ENCODE assay signal across 22 cellular contexts in the genomic region with DNA sequence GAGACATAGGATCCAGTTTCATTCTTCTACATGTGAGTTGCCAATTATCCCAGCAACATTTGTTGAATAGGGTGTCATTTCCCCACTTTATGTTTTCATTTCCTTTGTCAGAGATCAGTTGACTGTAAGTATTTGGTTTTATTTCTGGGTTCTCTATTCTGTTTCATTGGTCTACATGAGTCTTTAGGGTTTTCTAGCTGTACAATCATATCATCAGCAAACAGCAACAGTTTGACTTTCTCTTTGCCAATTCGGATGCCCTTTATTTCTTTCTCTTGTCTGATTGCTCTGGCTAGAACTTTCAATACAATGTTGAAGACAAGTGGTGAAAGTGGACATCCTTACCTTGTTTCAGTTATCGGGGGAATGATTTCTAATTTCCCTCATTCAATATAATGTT. TPM values are rescaled to one million over a fixed set of nuclear protein-coding genes. Genes with fewer than 3 reads are reported as not detected.
A peak's percentile ranks its signal among the peaks of the same experiment; 100 is the strongest.
DNase-seq lines count a peak whose midpoint lies in the region; ATAC-seq and TF ChIP-seq lines count a peak whose summit lies in the region.
"Had no signal": no experiment of that assay in that cellular context is flagged by ENCODE, and none has a peak within 500 bp of the region (broad histone marks: within the 10 kb centered on the region; RNA-seq: fewer than 3 reads in every experiment).

No MANE protein-coding gene starts in this region.

- POLR2A ChIA-PET in activated CD4-positive, alpha-beta T cell treated with anti-CD3 and anti-CD28 coated beads for 36 hours (lab: Charles Lee), result no interaction called here
- POLR2A ChIA-PET in CD8-positive, alpha-beta T cell (lab: Charles Lee), result no interaction called here

- no peaks in the 10 kb centered on the region for H3K4me1 ChIP-seq in CD8-positive, alpha-beta T cell (ENCODE audit: insufficient read depth, low read length)
- H3K4me1 ChIP-seq: A549, BLaER1, HAP-1 had no signal

- intact Hi-C loops in activated CD4-positive, alpha-beta T cell treated with anti-CD3 and anti-CD28 coated beads, Interleukin-2, amount 10 ng/mL, durations not matched to agents 24 days and 14 days (cut with micrococcal nuclease), result no loop called here
- intact Hi-C loops in activated CD4-positive, alpha-beta T cell treated with anti-CD3 and anti-CD28 coated beads for 36 hours (cut with DNase I, micrococcal nuclease), result no loop called here
- intact Hi-C loops in CD8-positive, alpha-beta T cell (cut with DNase I, micrococcal nuclease), result no loop called here

- CTCF ChIA-PET in activated CD4-positive, alpha-beta T cell treated with anti-CD3 and anti-CD28 coated beads for 36 hours (lab: Charles Lee), result no interaction called here
- CTCF ChIA-PET in CD8-positive, alpha-beta T cell (lab: Charles Lee), result interaction anchor here (1.0 kb wide), 1 partner anchor 26 kb away, joined by 3 read pairs; no protein-coding TSS in a partner anchor

- no peak for TF ChIP-seq CTCF in CD8-positive, alpha-beta T cell (IDR thresholded peaks at IDR 0.05)

- H3K4me3 Mint-ChIP-seq in activated CD4-positive, alpha-beta T cell treated with anti-CD3 and anti-CD28 coated beads, Interleukin-2, amount 10 ng/mL, durations not matched to agents 24 days and 14 days, result no peak overlapping the region
- no peak overlapping the region for H3K4me3 Mint-ChIP-seq in activated CD4-positive, alpha-beta T cell treated with anti-CD3 and anti-CD28 coated beads for 36 hours
- H3K4me3 Mint-ChIP-seq in CD8-positive, alpha-beta T cell, result no peak overlapping the region
- no peak overlapping the region for H3K4me3 Mint-ChIP-seq in naive B cell
- H3K4me3 Mint-ChIP-seq in immature natural killer cell, result no peak overlapping the region
- H3K4me3 Mint-ChIP-seq: CD8-positive, alpha-beta memory T cell had no signal

- H3K9me3 Mint-ChIP-seq in activated CD4-positive, alpha-beta T cell treated with anti-CD3 and anti-CD28 coated beads, Interleukin-2, amount 10 ng/mL, durations not matched to agents 24 days and 14 days, result no peaks in the 10 kb centered on the region
- H3K9me3 Mint-ChIP-seq in activated CD4-positive, alpha-beta T cell treated with anti-CD3 and anti-CD28 coated beads for 36 hours (ENCODE audit: low read depth), result peaks cover 9% of the 10 kb centered on the region
- peaks cover 8% of the 10 kb centered on the region for H3K9me3 Mint-ChIP-seq in CD8-positive, alpha-beta T cell
- H3K9me3 Mint-ChIP-seq in naive B cell (peaks cover 4 to 15% (median 10%) of the 10 kb centered on the region in 7 donors), immature natural killer cell (no peaks in the 10 kb centered on the region)
- H3K9me3 Mint-ChIP-seq: CD8-positive, alpha-beta memory T cell had no signal

- H3K4me3 ChIP-seq in CD8-positive, alpha-beta T cell (ENCODE audit: low read depth, low read length), result no peak overlapping the region
- H3K4me3 ChIP-seq: A549, BLaER1, GM12878, GM23248, HAP-1 had no signal

- DNase-seq in activated CD4-positive, alpha-beta T cell treated with anti-CD3 and anti-CD28 coated beads, Interleukin-2, amount 10 ng/mL, durations not matched to agents 24 days and 14 days, result peak; percentile 34
- no peak for DNase-seq in activated CD4-positive, alpha-beta T cell treated with anti-CD3 and anti-CD28 coated beads for 36 hours
- DNase-seq in CD8-positive, alpha-beta T cell, result no peak
- DNase-seq in central memory CD4-positive, alpha-beta T cell, result peak; percentile 9
- DNase-seq in naive B cell, result peak; percentile 24
- DNase-seq in SK-N-DZ (ENCODE audit: low spot score), result no peak
- DNase-seq in NCI-H446 treated with DMSO at 0.1 percent for 48 hours (lab: John Stamatoyannopoulos, UW), result no peak
- DNase-seq in immature natural killer cell, result no peak
- DNase-seq: AML-193, COR-L47, DMS 273 treated with DMSO at 0.1 percent for 48 hours, DMS53, DND-41, EL, GM23248 had no signal

- no peak for ATAC-seq in activated CD4-positive, alpha-beta T cell treated with anti-CD3 and anti-CD28 coated beads for 36 hours
- peak; percentile 23 for ATAC-seq in CD8-positive, alpha-beta T cell
- ATAC-seq in naive B cell (ENCODE audit: low read depth in 2 of 2), result peak; percentile 44 to 45
- ATAC-seq: A549, GM12878 had no signal

- H3K9me3 ChIP-seq in CD8-positive, alpha-beta T cell (ENCODE audit: low read length), result no peaks in the 10 kb centered on the region
- H3K9me3 ChIP-seq: HAP-1 had no signal

- H3K27ac Mint-ChIP-seq in activated CD4-positive, alpha-beta T cell treated with anti-CD3 and anti-CD28 coated beads, Interleukin-2, amount 10 ng/mL, durations not matched to agents 24 days and 14 days, result no peak overlapping the region
- no peak overlapping the region for H3K27ac Mint-ChIP-seq in activated CD4-positive, alpha-beta T cell treated with anti-CD3 and anti-CD28 coated beads for 36 hours
- H3K27ac Mint-ChIP-seq in CD8-positive, alpha-beta T cell, result no peak overlapping the region
- peak overlapping the region in 3 of 6 donors; percentile 7 to 65 (median 13) for H3K27ac Mint-ChIP-seq in naive B cell
- H3K27ac Mint-ChIP-seq in immature natural killer cell, result peak overlapping the region in 1 of 6 donors; percentile 40

- no peaks in the 10 kb centered on the region for H3K36me3 ChIP-seq in CD8-positive, alpha-beta T cell (ENCODE audit: insufficient read depth, low read length)
- H3K36me3 ChIP-seq: BLaER1, HAP-1 had no signal

- peaks cover 31% of the 10 kb centered on the region for H3K27me3 Mint-ChIP-seq in activated CD4-positive, alpha-beta T cell treated with anti-CD3 and anti-CD28 coated beads, Interleukin-2, amount 10 ng/mL, durations not matched to agents 24 days and 14 days
- H3K27me3 Mint-ChIP-seq in activated CD4-positive, alpha-beta T cell treated with anti-CD3 and anti-CD28 coated beads for 36 hours, result peaks cover 2% of the 10 kb centered on the region
- no peaks in the 10 kb centered on the region for H3K27me3 Mint-ChIP-seq in CD8-positive, alpha-beta T cell (ENCODE audit: low read depth)
- H3K27me3 Mint-ChIP-seq in naive B cell (no peaks in the 10 kb centered on the region), immature natural killer cell (ENCODE audit: low read depth in 3 of 3) (peaks cover 0 to 4% (median 0%) of the 10 kb centered on the region in 3 donors)
- H3K27me3 Mint-ChIP-seq: CD8-positive, alpha-beta memory T cell had no signal

- no peaks in the 10 kb centered on the region for H3K36me3 Mint-ChIP-seq in activated CD4-positive, alpha-beta T cell treated with anti-CD3 and anti-CD28 coated beads, Interleukin-2, amount 10 ng/mL, durations not matched to agents 24 days and 14 days (ENCODE audit: low read depth)
- H3K36me3 Mint-ChIP-seq in activated CD4-positive, alpha-beta T cell treated with anti-CD3 and anti-CD28 coated beads for 36 hours (ENCODE audit: low read depth), result no peaks in the 10 kb centered on the region
- no peaks in the 10 kb centered on the region for H3K36me3 Mint-ChIP-seq in CD8-positive, alpha-beta T cell
- H3K36me3 Mint-ChIP-seq in naive B cell, result peaks cover 4 to 10% of the 10 kb centered on the region in 2 donors
- H3K36me3 Mint-ChIP-seq in immature natural killer cell, result no peaks in the 10 kb centered on the region
- H3K36me3 Mint-ChIP-seq: CD14-positive monocyte; CD8-positive, alpha-beta memory T cell had no signal

- H3K27ac ChIP-seq in CD8-positive, alpha-beta T cell (ENCODE audit: low read depth, low read length), result no peak overlapping the region
- H3K27ac ChIP-seq: 22Rv1, A549, BLaER1, GM23248 had no signal

- H3K4me1 Mint-ChIP-seq in activated CD4-positive, alpha-beta T cell treated with anti-CD3 and anti-CD28 coated beads, Interleukin-2, amount 10 ng/mL, durations not matched to agents 24 days and 14 days, result no peaks in the 10 kb centered on the region
- no peaks in the 10 kb centered on the region for H3K4me1 Mint-ChIP-seq in activated CD4-positive, alpha-beta T cell treated with anti-CD3 and anti-CD28 coated beads for 36 hours
- H3K4me1 Mint-ChIP-seq in CD8-positive, alpha-beta T cell (ENCODE audit: low read depth), result peaks cover 3% of the 10 kb centered on the region
- H3K4me1 Mint-ChIP-seq in naive B cell, result peaks cover 27 to 37% (median 36%) of the 10 kb centered on the region in 3 donors
- no peaks in the 10 kb centered on the region for H3K4me1 Mint-ChIP-seq in immature natural killer cell
- H3K4me1 Mint-ChIP-seq: CD14-positive monocyte; CD8-positive, alpha-beta memory T cell had no signal

- no peaks in the 10 kb centered on the region for H3K27me3 ChIP-seq in CD8-positive, alpha-beta T cell (ENCODE audit: insufficient read depth, low read length)
- H3K27me3 ChIP-seq: BLaER1 had no signal

RNA-seq across cellular contexts. Expression of a gene that starts 23.0 kb away (rescaled TPM):
- 6.5 and 7.3 TPM in 2 replicates for total RNA-seq in activated CD4-positive, alpha-beta T cell treated with anti-CD3 and anti-CD28 coated beads, Interleukin-2, amount 10 ng/mL, durations not matched to agents 24 days and 14 days
- total RNA-seq in activated CD4-positive, alpha-beta T cell treated with anti-CD3 and anti-CD28 coated beads for 36 hours, result 1 to 10 TPM; 6.3 to 7.1 TPM
- 1 to 10 TPM; 5.8 to 6.2 TPM for total RNA-seq in CD8-positive, alpha-beta T cell
- polyA plus RNA-seq in naive B cell (ENCODE audit: low read depth in 6 of 6) (1 to 10 TPM; 3.6 to 6.3 (median 4.4) TPM), immature natural killer cell (1 to 10 TPM; 5.7 to 6.9 (median 6.4) TPM)
- not detected in 2 replicates for polyA plus RNA-seq in SK-N-DZ (2014; cell fraction: cytosol; rRNA removed)
- not detected in 2 replicates for polyA plus RNA-seq in SK-N-DZ (2014; cell fraction: nucleus; rRNA removed)

Comparison
In these comparisons a context has a peak if more than half of its experiments do, and no peak if none do; other contexts are left out.
1. DNase-seq: peak in activated CD4-positive, alpha-beta T cell treated with anti-CD3 and anti-CD28 coated beads, Interleukin-2, amount 10 ng/mL, durations not matched to agents 24 days and 14 days (single experiment), central memory CD4-positive, alpha-beta T cell (single experiment) and naive B cell (single experiment); none in activated CD4-positive, alpha-beta T cell treated with anti-CD3 and anti-CD28 coated beads for 36 hours (single experiment), CD8-positive, alpha-beta T cell (0 of 7), SK-N-DZ (single experiment), NCI-H446 treated with DMSO at 0.1 percent for 48 hours (single experiment) and immature natural killer cell (0 of 3).